Comparison of ENCODE assay signal across 24 cellular contexts in genomic region chr10:126889421-126889820, GRCh38.
"Had no signal": no experiment of that assay in that cellular context is flagged by ENCODE, and none has a peak within 500 bp of the region (broad histone marks: within the 10 kb centered on the region; RNA-seq: fewer than 3 reads in every experiment).

No MANE protein-coding gene starts in this region.

- H3K4me1 Mint-ChIP-seq: endodermal cell, memory B cell had no signal

- H3K36me3 Mint-ChIP-seq: memory B cell had no signal

- H3K27ac Mint-ChIP-seq: dendritic cell treated with granulocyte-macrophage colony-stimulating factor and Interleukin-4, amounts not matched to agents 40 ng/mL and 50 ng/mL, for 4 days; effector memory CD8-positive, alpha-beta T cell; endodermal cell; memory B cell had no signal

- ATAC-seq: effector memory CD8-positive, alpha-beta T cell; esophagus mucosa; gastrocnemius medialis; heart right ventricle; left colon; left lobe of liver had no signal

- H3K27me3 Mint-ChIP-seq: effector memory CD8-positive, alpha-beta T cell; memory B cell had no signal

- H3K4me3 Mint-ChIP-seq: dendritic cell treated with granulocyte-macrophage colony-stimulating factor and Interleukin-4, amounts not matched to agents 40 ng/mL and 50 ng/mL, for 4 days; effector memory CD8-positive, alpha-beta T cell; endodermal cell; memory B cell had no signal

- DNase-seq: colonic mucosa; cortex of kidney; effector CD8-positive, alpha-beta T cell; effector memory CD8-positive, alpha-beta T cell; endodermal cell; erythroblast; esophagus squamous epithelium; foreskin fibroblast; foreskin melanocyte; gastrocnemius medialis; glutamatergic neuron; heart right ventricle; hippocampal formation; kidney; kidney glomerular epithelial cell; left colon; left ventricle myocardium inferior; mammary epithelial cell; mesendoderm; midbrain had no signal

- H3K9me3 Mint-ChIP-seq: dendritic cell treated with granulocyte-macrophage colony-stimulating factor and Interleukin-4, amounts not matched to agents 40 ng/mL and 50 ng/mL, for 4 days had no signal
